8 cellular contexts compared by ENCODE assay signal in genomic region chr11:71813481-71814355, GRCh38. TPM values are rescaled to one million over a fixed set of nuclear protein-coding genes. Genes with fewer than 3 reads are reported as not detected.
DNase-seq lines count a peak whose midpoint lies in the region; ATAC-seq and TF ChIP-seq lines count a peak whose summit lies in the region.
"Not testable (repeated sequence)": the region's sequence is repeated elsewhere in the genome, so short reads cannot be mapped to it uniquely, and the experiment has no call there.

No MANE protein-coding gene starts in this region.

- H3K4me3 ChIP-seq in A673 (ENCODE audit: low read depth, low read length, poor library complexity, severe bottlenecking) (peak overlapping the region; percentile 53), SU-DHL-6 (ENCODE audit: insufficient read depth, low read length, poor library complexity, severe bottlenecking) (peak overlapping the region; percentile 42), esophagus (ENCODE audit: low read depth in 1 of 2, low read length in 2 of 2) (peak overlapping the region; percentile 53 to 65)

- not testable (repeated sequence) for H3K36me3 ChIP-seq in A673 (ENCODE audit: insufficient read depth, low read length, poor library complexity, severe bottlenecking); SU-DHL-6 (ENCODE audit: low read length); esophagus (ENCODE audit: control insufficient read depth in 2 of 2, insufficient read depth in 2 of 2, low read length in 1 of 2)

- peak overlapping the region; percentile 97 for H2AFZ ChIP-seq in SU-DHL-6 (ENCODE audit: low read depth, low read length, severe bottlenecking)

- H3K27ac ChIP-seq in A673 (ENCODE audit: low read depth, low read length, poor library complexity, severe bottlenecking): peak overlapping the region; percentile 50
- H3K27ac ChIP-seq in SU-DHL-6 (ENCODE audit: low read depth, low read length): not testable (repeated sequence)
- H3K27ac ChIP-seq in esophagus (ENCODE audit: low read depth in 2 of 2, low read length in 1 of 2): peak overlapping the region in 1 of 2 donors; percentile 13

- not testable (repeated sequence) for H4K20me1 ChIP-seq in SU-DHL-6 (ENCODE audit: low read depth, low read length)

- H3F3A ChIP-seq in SU-DHL-6 (ENCODE audit: insufficient read depth): not testable (repeated sequence)

- H3K9ac ChIP-seq in SU-DHL-6 (ENCODE audit: low read length): peak overlapping the region; percentile 60

- not testable (repeated sequence) for BruUV-seq in A673 (replicated peaks; lab: Mats Ljungman, UMichigan)

- not testable (repeated sequence) for H3K79me2 ChIP-seq in SU-DHL-6 (ENCODE audit: insufficient read depth, low read length)

- H3K27ac Mint-ChIP-seq in memory B cell: peak overlapping the region; percentile 83

- H3K4me1 ChIP-seq in A673 (ENCODE audit: insufficient read depth, low read length, poor library complexity, severe bottlenecking); esophagus (ENCODE audit: control insufficient read depth in 2 of 2, insufficient read depth in 2 of 2, low read length in 1 of 2): not testable (repeated sequence)

- H3K4me2 ChIP-seq in SU-DHL-6 (ENCODE audit: low read depth, low read length, poor library complexity, severe bottlenecking): peak overlapping the region; percentile 61

- 2 to 3% methylated on average over 41 to 46 of the region's 46 CpGs for WGBS in esophagus, 2 donors

- not testable (repeated sequence) for H3K9me2 ChIP-seq in SU-DHL-6 (replicated peaks; ENCODE audit: insufficient read depth, low read length)

- intact Hi-C loops in A673 (cut with micrococcal nuclease; ENCODE audit: unreplicated experiment): not testable (repeated sequence)

- H3K4me3 Mint-ChIP-seq in memory B cell: peak overlapping the region; percentile 86

- CTCF ChIA-PET in A673 (lab: Charles Lee): interaction anchor here (0.6 to 0.9 kb wide), 3 partner anchors 13 to 633 kb away, joined by 3 to 5 read pairs (median 5); no protein-coding TSS in a partner anchor

- H3K27me3 Mint-ChIP-seq in memory B cell: not testable (repeated sequence)

- POLR2A ChIA-PET in A673 (lab: Charles Lee; ENCODE audit: low non-redundant PET): not testable (repeated sequence)

- DNase-seq in A673 (ENCODE audit: low spot score) (peak; percentile 86), GM13976 (ENCODE audit: low spot score) (peak; percentile 78), NCI-H146 treated with DMSO at 0.1 percent for 48 hours (lab: John Stamatoyannopoulos, UW; ENCODE audit: unreplicated experiment) (peak; percentile 37), memory B cell (ENCODE audit: low spot score in 2 of 2) (peak; percentile 77 to 79)
- peak; percentile 94 for DNase-seq in activated effector memory CD4-positive, alpha-beta T cell treated with anti-CD3 and anti-CD28 coated beads, Interleukin-2, amount 50 U/mL, for 16 hours
- DNase-seq in stimulated activated CD4-positive, alpha-beta T cell treated with anti-CD3 and anti-CD28 coated beads, Interleukin-1b, Interleukin-23, amount 100 ng/mL, for 1 hour (ENCODE audit: low read depth in 2 of 2): peak; percentile 63 to 68

- in situ Hi-C loops in GM13976 (cut with MboI; ENCODE audit: low sequenced_read_pairs, unreplicated experiment): not testable (repeated sequence)

- H3K4me1 Mint-ChIP-seq in memory B cell: not testable (repeated sequence)

- H3K9me3 ChIP-seq in A673 (ENCODE audit: low read depth, low read length, poor library complexity, severe bottlenecking); SU-DHL-6 (ENCODE audit: insufficient read depth, low read length); esophagus (ENCODE audit: control insufficient read depth in 2 of 2, insufficient read depth in 1 of 2, low read depth in 1 of 2, low read length in 1 of 2): not testable (repeated sequence)

- ATAC-seq in memory B cell (ENCODE audit: low read depth): peak; percentile 76

- H3K9me3 Mint-ChIP-seq in memory B cell: not testable (repeated sequence)

- H3K36me3 Mint-ChIP-seq in memory B cell: not testable (repeated sequence)

- TF ChIP-seq CTCF in A673 (conservative IDR thresholded peaks at IDR 0.05; ENCODE audit: low read depth, low read length) (peak; percentile 74), GM13976 (IDR thresholded peaks at IDR 0.05; ENCODE audit: borderline replicate concordance, control extremely low read depth, extremely low read depth, insufficient read depth, missing control alignments) (peak; percentile 76), SU-DHL-6 (IDR thresholded peaks at IDR 0.05; ENCODE audit: insufficient read depth, low read length, poor library complexity, severe bottlenecking) (peak; percentile 56)

- H3K27me3 ChIP-seq in A673 (replicated peaks; ENCODE audit: insufficient read depth, low read depth, low read length, poor library complexity); SU-DHL-6 (ENCODE audit: low read length); esophagus (ENCODE audit: control insufficient read depth in 1 of 2, insufficient read depth in 2 of 2, low read length in 2 of 2): not testable (repeated sequence)

RNA-seq across cellular contexts. Expression of gene DEFB108B, which starts 19.3 kb away (rescaled TPM):
- not detected in 2 replicates for total RNA-seq in A673 (2021)
- not detected for polyA plus RNA-seq in esophagus

Comparison
In these comparisons a context has a peak if more than half of its experiments do, and no peak if none do; other contexts are left out.
1. DNase-seq: peak in every context shown above with its lines; median percentile 94 in activated effector memory CD4-positive, alpha-beta T cell treated with anti-CD3 and anti-CD28 coated beads, Interleukin-2, amount 50 U/mL, for 16 hours; 86 in A673; 78 in GM13976; 78 in memory B cell; 66 in stimulated activated CD4-positive, alpha-beta T cell treated with anti-CD3 and anti-CD28 coated beads, Interleukin-1b, Interleukin-23, amount 100 ng/mL, for 1 hour; 37 in NCI-H146 treated with DMSO at 0.1 percent for 48 hours.